1 cellular context compared by ENCODE assay signal in genomic region chr1:177824508-177824982, GRCh38.
TF ChIP-seq lines count a peak whose summit lies in the region.

No MANE protein-coding gene starts in this region.

TF ChIP-seq in GM12878, 131 proteins besides CTCF, POLR2A, EP300 and RAD21:
- TF ChIP-seq USF1 (IDR thresholded peaks at IDR 0.05; ENCODE audit: borderline replicate concordance, extremely low read length, insufficient read depth, low read depth, low read length) (no peak), NBN (IDR thresholded peaks at IDR 0.05) (no peak), SRF (IDR thresholded peaks at IDR 0.05; ENCODE audit: low read depth in 2 of 2, low read length in 2 of 2) (peak; percentile 56 to 62; a peak in 3 of 4 replicates), ELK1 (IDR thresholded peaks at IDR 0.05; ENCODE audit: low read depth, low read length) (0 out of 2 replicates have a peak, but pooled peaks have one; percentile 14)
